Comparison of ENCODE assay signal across 8 cellular contexts in the genomic region with DNA sequence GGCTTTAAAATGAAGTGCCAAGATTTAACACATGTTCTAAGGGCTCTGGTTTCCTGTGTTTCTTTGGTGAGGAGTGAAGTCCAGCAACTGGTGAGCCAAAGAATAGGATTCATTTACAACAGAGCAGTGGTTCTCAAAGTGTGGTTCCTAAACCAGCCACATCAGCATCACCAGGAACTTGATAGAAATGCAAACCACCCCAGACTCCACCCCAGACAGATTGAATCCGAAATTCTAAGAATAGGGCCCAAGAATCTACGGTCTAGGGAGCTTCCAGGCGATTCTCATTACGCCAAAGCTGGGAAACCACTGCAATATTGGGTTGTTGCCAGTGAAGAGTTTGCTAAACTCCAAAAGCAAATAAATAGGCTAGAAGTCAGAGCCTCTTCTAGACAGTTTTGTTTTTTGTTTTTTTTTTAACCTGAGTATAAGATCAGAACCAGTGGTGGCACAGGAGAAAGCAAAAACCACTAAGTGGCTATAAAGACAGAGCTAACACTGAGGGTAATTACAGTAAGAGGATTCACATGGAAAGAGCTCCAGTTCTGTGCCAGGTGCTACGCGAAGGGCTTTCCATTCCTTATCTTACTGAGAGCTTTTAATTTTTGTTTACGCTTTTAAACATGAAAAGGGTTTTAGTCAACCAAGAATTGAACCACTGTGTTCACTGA. TPM values are rescaled to one million over a fixed set of nuclear protein-coding genes. Genes with fewer than 3 reads are reported as not detected.
A peak's percentile ranks its signal among the peaks of the same experiment; 100 is the strongest.
DNase-seq lines count a peak whose midpoint lies in the region; ATAC-seq, FAIRE-seq and TF ChIP-seq lines count a peak whose summit lies in the region.

No MANE protein-coding gene starts in this region.

- no peak for TF ChIP-seq POLR2A in testis (IDR thresholded peaks at IDR 0.05)

- H3K4me3 ChIP-seq in LNCaP clone FGC (ENCODE audit: low read depth, low read length) (no peak overlapping the region), astrocyte (ENCODE audit: insufficient read depth, low read depth, low read length) (no peak overlapping the region), testis (no peak overlapping the region)

- H4K20me1 ChIP-seq in astrocyte (ENCODE audit: insufficient read depth, low read length) = no peaks in the 10 kb centered on the region

- H3K27me3 Mint-ChIP-seq in astrocyte (ENCODE audit: low read depth, unreplicated experiment) (no peaks in the 10 kb centered on the region), immature natural killer cell (ENCODE audit: low read depth in 3 of 3) (peaks cover 0 to 9% (median 2%) of the 10 kb centered on the region in 3 donors)
- peaks cover 18% of the 10 kb centered on the region for H3K27me3 Mint-ChIP-seq in activated naive CD4-positive, alpha-beta T cell treated with anti-CD3 and anti-CD28 coated beads for 36 hours (ENCODE audit: low read depth)

- H3K36me3 Mint-ChIP-seq in astrocyte (ENCODE audit: low read depth, unreplicated experiment) (no peaks in the 10 kb centered on the region), immature natural killer cell (no peaks in the 10 kb centered on the region)
- H3K36me3 Mint-ChIP-seq in activated naive CD4-positive, alpha-beta T cell treated with anti-CD3 and anti-CD28 coated beads for 36 hours (ENCODE audit: low read depth) = no peaks in the 10 kb centered on the region

- CTCF ChIA-PET in activated naive CD4-positive, alpha-beta T cell treated with anti-CD3 and anti-CD28 coated beads for 36 hours (lab: Charles Lee) = no interaction called here

- TF ChIP-seq CTCF in LNCaP clone FGC (IDR thresholded peaks at IDR 0.05; ENCODE audit: control insufficient read depth, extremely low read depth, insufficient read depth) (no peak), astrocyte (IDR thresholded peaks at IDR 0.05; ENCODE audit: insufficient read depth, low read depth, low read length) (no peak), testis (IDR thresholded peaks at IDR 0.05) (no peak)

- intact Hi-C loops in testis (cut with DNase I; ENCODE audit: low total_unique reads) = no loop called here
- intact Hi-C loops in activated naive CD4-positive, alpha-beta T cell treated with anti-CD3 and anti-CD28 coated beads for 36 hours (cut with micrococcal nuclease) = no loop called here

- H2AFZ ChIP-seq in astrocyte (ENCODE audit: low read depth, low read length) = peak overlapping the region; percentile 9

- H3K4me3 Mint-ChIP-seq in astrocyte (ENCODE audit: unreplicated experiment) (no peak overlapping the region), immature natural killer cell (no peak overlapping the region)
- H3K4me3 Mint-ChIP-seq in activated naive CD4-positive, alpha-beta T cell treated with anti-CD3 and anti-CD28 coated beads for 36 hours = no peak overlapping the region

- no peaks in the 10 kb centered on the region for H3K9me3 Mint-ChIP-seq in astrocyte (ENCODE audit: unreplicated experiment)
- H3K9me3 Mint-ChIP-seq in immature natural killer cell = peaks cover 0 to 2% (median 0%) of the 10 kb centered on the region in 6 donors
- no peaks in the 10 kb centered on the region for H3K9me3 Mint-ChIP-seq in activated naive CD4-positive, alpha-beta T cell treated with anti-CD3 and anti-CD28 coated beads for 36 hours

- peak overlapping the region; percentile 38 for H3K9ac ChIP-seq in astrocyte (ENCODE audit: low read length)

- H3K9me3 ChIP-seq in astrocyte (ENCODE audit: insufficient read depth, low read depth, low read length) (no peaks in the 10 kb centered on the region), testis (no peaks in the 10 kb centered on the region)

- DNase-seq in LNCaP clone FGC (ENCODE audit: low read depth) (peak; percentile 46), astrocyte (ENCODE audit: low read depth) (peak; percentile 65), testis (peak; percentile 26), immature natural killer cell (no peak), T-helper 2 cell (no peak)
- no peak for DNase-seq in activated naive CD4-positive, alpha-beta T cell treated with anti-CD3 and anti-CD28 coated beads for 36 hours

- H3K79me2 ChIP-seq in astrocyte (ENCODE audit: insufficient read depth, low read length) = no peaks in the 10 kb centered on the region

- H3K4me1 Mint-ChIP-seq in astrocyte (ENCODE audit: low read depth, unreplicated experiment) = no peaks in the 10 kb centered on the region
- H3K4me1 Mint-ChIP-seq in immature natural killer cell = no peaks in the 10 kb centered on the region
- no peaks in the 10 kb centered on the region for H3K4me1 Mint-ChIP-seq in activated naive CD4-positive, alpha-beta T cell treated with anti-CD3 and anti-CD28 coated beads for 36 hours (ENCODE audit: low read depth)

- H3K27ac ChIP-seq in astrocyte (ENCODE audit: low read depth, low read length) (peak overlapping the region; percentile 36), layer of hippocampus (ENCODE audit: low read depth, low read length) (peak overlapping the region; percentile 58), testis (peak overlapping the region; percentile 44 to 85)

- H3K4me1 ChIP-seq in astrocyte (ENCODE audit: insufficient read depth, low read length) = peaks cover 10% of the 10 kb centered on the region
- peaks cover 11% of the 10 kb centered on the region for H3K4me1 ChIP-seq in testis

- peak overlapping the region; percentile 44 for H3K4me2 ChIP-seq in astrocyte (ENCODE audit: low read length)

- no peaks in the 10 kb centered on the region for H3K27me3 ChIP-seq in astrocyte (ENCODE audit: insufficient read depth, low read length)
- H3K27me3 ChIP-seq in layer of hippocampus (ENCODE audit: control insufficient read depth, insufficient read depth, low read length) = no peaks in the 10 kb centered on the region
- no peaks in the 10 kb centered on the region for H3K27me3 ChIP-seq in testis

- ATAC-seq in GM19324 (IDR thresholded peaks at IDR 0.05; ENCODE audit: low FRiP score, unreplicated experiment) = no peak

- no peak for FAIRE-seq in astrocyte (lab: Jason Lieb, UNC)

- 48 to 55% methylated on average over 7 of the region's 7 CpGs for WGBS in testis, 2 donors

- no peak overlapping the region for H3K27ac Mint-ChIP-seq in astrocyte (ENCODE audit: unreplicated experiment)
- no peak overlapping the region for H3K27ac Mint-ChIP-seq in immature natural killer cell
- no peak overlapping the region for H3K27ac Mint-ChIP-seq in activated naive CD4-positive, alpha-beta T cell treated with anti-CD3 and anti-CD28 coated beads for 36 hours

- no peaks in the 10 kb centered on the region for H3K36me3 ChIP-seq in astrocyte (ENCODE audit: insufficient read depth, low read length)
- H3K36me3 ChIP-seq in testis (ENCODE audit: low read depth, missing control alignments) = no peaks in the 10 kb centered on the region

RNA-seq across cellular contexts. Expression of a gene that starts 42.5 kb away (rescaled TPM):
- total RNA-seq in astrocyte (not detected in 2 replicates), testis (1 to 10 TPM; 3.2 to 3.4 TPM)
- polyA plus RNA-seq in testis (ENCODE audit: insufficient read depth, low read depth, low replicate concordance) (2.5 TPM), immature natural killer cell (not detected)
- total RNA-seq in activated naive CD4-positive, alpha-beta T cell treated with anti-CD3 and anti-CD28 coated beads for 36 hours = not detected

RNA-seq across cellular contexts. Expression of a gene that starts 51.9 kb away (rescaled TPM):
- not detected in 2 replicates for total RNA-seq in astrocyte
- 1 to 10 TPM in 1 of 2 donors, under 1 TPM in 1; 0.50 to 2.4 TPM for total RNA-seq in testis
- 0.92 TPM for polyA plus RNA-seq in testis (ENCODE audit: insufficient read depth, low read depth, low replicate concordance)
- polyA plus RNA-seq in immature natural killer cell = not detected
- not detected for total RNA-seq in activated naive CD4-positive, alpha-beta T cell treated with anti-CD3 and anti-CD28 coated beads for 36 hours

Comparison
In these comparisons a context has a peak if more than half of its experiments do, and no peak if none do; other contexts are left out.
1. DNase-seq: peak in LNCaP clone FGC (single experiment), astrocyte (single experiment) and testis (single experiment); none in immature natural killer cell (0 of 3), activated naive CD4-positive, alpha-beta T cell treated with anti-CD3 and anti-CD28 coated beads for 36 hours (single experiment) and T-helper 2 cell (0 of 5).
2. Peak in every context shown above with its lines, with median percentiles within 50 percentile points of each other: H3K27ac ChIP-seq.